Comparison of ENCODE assay signal across 18 cellular contexts in genomic region chr3:39281533-39281932, GRCh38. TPM values are rescaled to one million over a fixed set of nuclear protein-coding genes. Genes with fewer than 3 reads are reported as not detected.
A peak's percentile ranks its signal among the peaks of the same experiment; 100 is the strongest.
DNase-seq lines count a peak whose midpoint lies in the region; ATAC-seq and TF ChIP-seq lines count a peak whose summit lies in the region.
"Had no signal": no experiment of that assay in that cellular context is flagged by ENCODE, and none has a peak within 500 bp of the region (broad histone marks: within the 10 kb centered on the region; RNA-seq: fewer than 3 reads in every experiment).

No MANE protein-coding gene starts in this region.

- H3K9ac ChIP-seq in OCI-LY3 (ENCODE audit: low read length): peak overlapping the region; percentile 44; the same call in 1 of the 2 replicates

- CTCF ChIA-PET in activated CD8-positive, alpha-beta T cell treated with anti-CD3 and anti-CD28 coated beads, Interleukin-2, amount 10 ng/mL, durations not matched to agents 7 days and 5 days (lab: Charles Lee): interaction anchor here (0.9 to 15.4 kb wide), 3 partner anchors 8 to 74 kb away, joined by 3 to 242 read pairs (median 17); no protein-coding TSS in a partner anchor
- CTCF ChIA-PET in activated CD8-positive, alpha-beta T cell treated with anti-CD3 and anti-CD28 coated beads for 36 hours (lab: Charles Lee): interaction anchor here (2.1 to 17.3 kb wide), 3 partner anchors 8 to 89 kb away, joined by 12 to 754 read pairs (median 275); partner anchors contain the start of gene XIRP1

- H3K9me3 ChIP-seq in OCI-LY3 (ENCODE audit: insufficient read depth, low read length): no peaks in the 10 kb centered on the region
- H3K9me3 ChIP-seq: Caco-2 had no signal

- H3K79me2 ChIP-seq in OCI-LY3 (ENCODE audit: low read length): no peaks in the 10 kb centered on the region

- no peak for ATAC-seq in activated CD8-positive, alpha-beta T cell treated with anti-CD3 and anti-CD28 coated beads, Interleukin-2, amount 10 ng/mL, durations not matched to agents 7 days and 5 days
- ATAC-seq in activated CD8-positive, alpha-beta T cell treated with anti-CD3 and anti-CD28 coated beads for 36 hours: no peak
- ATAC-seq in effector memory CD8-positive, alpha-beta T cell (replicated peaks): peak; percentile 31
- ATAC-seq in stimulated activated effector memory CD8-positive, alpha-beta T cell treated with anti-CD3 and anti-CD28 coated beads, Interleukin-12 subunit alpha, Interleukin-12 subunit beta, amount 100 ng/mL, for 72 hours: no peak
- ATAC-seq in HG03439 (IDR thresholded peaks at IDR 0.05; ENCODE audit: unreplicated experiment): no peak

- peak overlapping the region; percentile 84 for H3K4me2 ChIP-seq in OCI-LY3 (ENCODE audit: low read length)

- no peaks in the 10 kb centered on the region for H3K36me3 ChIP-seq in OCI-LY3 (replicated peaks; ENCODE audit: low read depth, low read length)

- peak; percentile 19 for DNase-seq in activated CD8-positive, alpha-beta T cell treated with anti-CD3 and anti-CD28 coated beads, Interleukin-2, amount 10 ng/mL, durations not matched to agents 7 days and 5 days
- DNase-seq in activated CD8-positive, alpha-beta T cell treated with anti-CD3 and anti-CD28 coated beads for 36 hours: no peak
- no peak for DNase-seq in effector memory CD8-positive, alpha-beta T cell
- peak in 1 of 2 donors; percentile 47 for DNase-seq in stimulated activated effector memory CD8-positive, alpha-beta T cell treated with anti-CD3 and anti-CD28 coated beads, Interleukin-12 subunit alpha, Interleukin-12 subunit beta, amount 100 ng/mL, for 72 hours (ENCODE audit: low spot score in 2 of 2)
- DNase-seq in SK-N-DZ (ENCODE audit: low spot score): no peak
- DNase-seq in activated gamma-delta T cell (lab: John Stamatoyannopoulos, UW): no peak
- DNase-seq: activated CD4-positive, alpha-beta T cell treated with anti-CD3 and anti-CD28 coated beads, Interleukin-2, amount 10 ng/mL, durations not matched to agents 24 days and 14 days; Caco-2; Kasumi-1; NCI-H1436; T1000 had no signal

- H3K4me1 Mint-ChIP-seq in activated CD8-positive, alpha-beta T cell treated with anti-CD3 and anti-CD28 coated beads, Interleukin-2, amount 10 ng/mL, durations not matched to agents 7 days and 5 days (ENCODE audit: low read depth): peaks cover 42% of the 10 kb centered on the region
- H3K4me1 Mint-ChIP-seq in activated CD8-positive, alpha-beta T cell treated with anti-CD3 and anti-CD28 coated beads for 36 hours (ENCODE audit: low read depth): peaks cover 11% of the 10 kb centered on the region
- H3K4me1 Mint-ChIP-seq in effector memory CD8-positive, alpha-beta T cell (ENCODE audit: low read depth in 2 of 2): peaks cover 36 to 58% of the 10 kb centered on the region in 2 donors
- H3K4me1 Mint-ChIP-seq in stimulated activated effector memory CD8-positive, alpha-beta T cell treated with anti-CD3 and anti-CD28 coated beads, Interleukin-12 subunit alpha, Interleukin-12 subunit beta, amount 100 ng/mL, for 72 hours: peaks cover 59% of the 10 kb centered on the region

- H3K27me3 Mint-ChIP-seq in activated CD8-positive, alpha-beta T cell treated with anti-CD3 and anti-CD28 coated beads, Interleukin-2, amount 10 ng/mL, durations not matched to agents 7 days and 5 days (ENCODE audit: low read depth): peaks cover 7% of the 10 kb centered on the region
- peaks cover 2% of the 10 kb centered on the region for H3K27me3 Mint-ChIP-seq in activated CD8-positive, alpha-beta T cell treated with anti-CD3 and anti-CD28 coated beads for 36 hours
- no peaks in the 10 kb centered on the region for H3K27me3 Mint-ChIP-seq in effector memory CD8-positive, alpha-beta T cell
- H3K27me3 Mint-ChIP-seq: activated CD4-positive, alpha-beta T cell treated with anti-CD3 and anti-CD28 coated beads, Interleukin-2, amount 10 ng/mL, durations not matched to agents 24 days and 14 days had no signal

- no peak overlapping the region for H3K4me3 Mint-ChIP-seq in activated CD8-positive, alpha-beta T cell treated with anti-CD3 and anti-CD28 coated beads, Interleukin-2, amount 10 ng/mL, durations not matched to agents 7 days and 5 days
- H3K4me3 Mint-ChIP-seq in activated CD8-positive, alpha-beta T cell treated with anti-CD3 and anti-CD28 coated beads for 36 hours: no peak overlapping the region
- peak overlapping the region; percentile 92 to 99 for H3K4me3 Mint-ChIP-seq in effector memory CD8-positive, alpha-beta T cell
- H3K4me3 Mint-ChIP-seq in stimulated activated effector memory CD8-positive, alpha-beta T cell treated with anti-CD3 and anti-CD28 coated beads, Interleukin-12 subunit alpha, Interleukin-12 subunit beta, amount 100 ng/mL, for 72 hours: peak overlapping the region; percentile 77
- H3K4me3 Mint-ChIP-seq: activated CD4-positive, alpha-beta T cell treated with anti-CD3 and anti-CD28 coated beads, Interleukin-2, amount 10 ng/mL, durations not matched to agents 24 days and 14 days; activated T-helper 1 cell treated with anti-CD3 and anti-CD28 coated beads, Interleukin-12 subunit alpha, Interleukin-12 subunit beta, Interleukin-2, Interleukin-4 antibody, amounts not matched to agents 30 ng/mL and 10 ng/mL and 1 ng/mL, durations not matched to agents 14 hours and 24 hours and 36 hours had no signal

- H4K20me1 ChIP-seq in OCI-LY3 (ENCODE audit: insufficient read depth, low read length): no peaks in the 10 kb centered on the region

- H3K27ac Mint-ChIP-seq in activated CD8-positive, alpha-beta T cell treated with anti-CD3 and anti-CD28 coated beads, Interleukin-2, amount 10 ng/mL, durations not matched to agents 7 days and 5 days: peak overlapping the region; percentile 4
- H3K27ac Mint-ChIP-seq in activated CD8-positive, alpha-beta T cell treated with anti-CD3 and anti-CD28 coated beads for 36 hours: no peak overlapping the region
- peak overlapping the region; percentile 94 to 95 for H3K27ac Mint-ChIP-seq in effector memory CD8-positive, alpha-beta T cell
- H3K27ac Mint-ChIP-seq in stimulated activated effector memory CD8-positive, alpha-beta T cell treated with anti-CD3 and anti-CD28 coated beads, Interleukin-12 subunit alpha, Interleukin-12 subunit beta, amount 100 ng/mL, for 72 hours: peak overlapping the region; percentile 94
- H3K27ac Mint-ChIP-seq: activated CD4-positive, alpha-beta T cell treated with anti-CD3 and anti-CD28 coated beads, Interleukin-2, amount 10 ng/mL, durations not matched to agents 24 days and 14 days; activated T-helper 1 cell treated with anti-CD3 and anti-CD28 coated beads, Interleukin-12 subunit alpha, Interleukin-12 subunit beta, Interleukin-2, Interleukin-4 antibody, amounts not matched to agents 30 ng/mL and 10 ng/mL and 1 ng/mL, durations not matched to agents 14 hours and 24 hours and 36 hours had no signal

- no peak for TF ChIP-seq CTCF in activated CD8-positive, alpha-beta T cell treated with anti-CD3 and anti-CD28 coated beads for 36 hours (IDR thresholded peaks at IDR 0.05)
- no peak for TF ChIP-seq CTCF in OCI-LY3 (IDR thresholded peaks at IDR 0.05; ENCODE audit: low read depth, low read length)

- POLR2A ChIA-PET in activated CD8-positive, alpha-beta T cell treated with anti-CD3 and anti-CD28 coated beads, Interleukin-2, amount 10 ng/mL, durations not matched to agents 7 days and 5 days (lab: Charles Lee): interaction anchor here (0.6 kb wide), 1 partner anchor 438 kb away, joined by 3 read pairs; no protein-coding TSS in a partner anchor
- POLR2A ChIA-PET in activated CD8-positive, alpha-beta T cell treated with anti-CD3 and anti-CD28 coated beads for 36 hours (lab: Charles Lee): interaction anchor here (0.8 to 1.0 kb wide), 2 partner anchors 10 to 20 kb away, joined by 3 read pairs; no protein-coding TSS in a partner anchor

- H3K9me3 Mint-ChIP-seq in activated CD8-positive, alpha-beta T cell treated with anti-CD3 and anti-CD28 coated beads, Interleukin-2, amount 10 ng/mL, durations not matched to agents 7 days and 5 days (ENCODE audit: insufficient read depth): no peaks in the 10 kb centered on the region
- H3K9me3 Mint-ChIP-seq in activated CD8-positive, alpha-beta T cell treated with anti-CD3 and anti-CD28 coated beads for 36 hours: no peaks in the 10 kb centered on the region
- no peaks in the 10 kb centered on the region for H3K9me3 Mint-ChIP-seq in effector memory CD8-positive, alpha-beta T cell
- no peaks in the 10 kb centered on the region for H3K9me3 Mint-ChIP-seq in stimulated activated effector memory CD8-positive, alpha-beta T cell treated with anti-CD3 and anti-CD28 coated beads, Interleukin-12 subunit alpha, Interleukin-12 subunit beta, amount 100 ng/mL, for 72 hours
- H3K9me3 Mint-ChIP-seq: activated CD4-positive, alpha-beta T cell treated with anti-CD3 and anti-CD28 coated beads, Interleukin-2, amount 10 ng/mL, durations not matched to agents 24 days and 14 days; activated T-helper 1 cell treated with anti-CD3 and anti-CD28 coated beads, Interleukin-12 subunit alpha, Interleukin-12 subunit beta, Interleukin-2, Interleukin-4 antibody, amounts not matched to agents 30 ng/mL and 10 ng/mL and 1 ng/mL, durations not matched to agents 14 hours and 24 hours and 36 hours had no signal

- H3K27ac ChIP-seq in OCI-LY3 (ENCODE audit: low read length): no peak overlapping the region

- H3K4me3 ChIP-seq in OCI-LY3 (ENCODE audit: low read length): peak overlapping the region; percentile 59

- intact Hi-C loops in activated CD8-positive, alpha-beta T cell treated with anti-CD3 and anti-CD28 coated beads for 36 hours (cut with micrococcal nuclease): no loop called here

- peak overlapping the region; percentile 3; the same call in 1 of the 2 replicates for H2AFZ ChIP-seq in OCI-LY3 (ENCODE audit: low read depth, low read length)

- H3K36me3 Mint-ChIP-seq in activated CD8-positive, alpha-beta T cell treated with anti-CD3 and anti-CD28 coated beads, Interleukin-2, amount 10 ng/mL, durations not matched to agents 7 days and 5 days (ENCODE audit: low read depth): no peaks in the 10 kb centered on the region
- no peaks in the 10 kb centered on the region for H3K36me3 Mint-ChIP-seq in activated CD8-positive, alpha-beta T cell treated with anti-CD3 and anti-CD28 coated beads for 36 hours (ENCODE audit: low read depth)
- H3K36me3 Mint-ChIP-seq in effector memory CD8-positive, alpha-beta T cell (ENCODE audit: insufficient read depth): peaks cover 15% of the 10 kb centered on the region
- no peaks in the 10 kb centered on the region for H3K36me3 Mint-ChIP-seq in stimulated activated effector memory CD8-positive, alpha-beta T cell treated with anti-CD3 and anti-CD28 coated beads, Interleukin-12 subunit alpha, Interleukin-12 subunit beta, amount 100 ng/mL, for 72 hours

- H3K27me3 ChIP-seq in OCI-LY3 (ENCODE audit: low read depth, low read length): peaks cover 18% of the 10 kb centered on the region

- peaks cover 43% of the 10 kb centered on the region for H3K4me1 ChIP-seq in OCI-LY3 (ENCODE audit: low read length)

RNA-seq across cellular contexts. Expression of gene CX3CR1, which starts 1.7 kb away (rescaled TPM):
- total RNA-seq in activated CD8-positive, alpha-beta T cell treated with anti-CD3 and anti-CD28 coated beads, Interleukin-2, amount 10 ng/mL, durations not matched to agents 7 days and 5 days: under 1 TPM; 0.42 to 0.95 TPM
- total RNA-seq in activated CD8-positive, alpha-beta T cell treated with anti-CD3 and anti-CD28 coated beads for 36 hours: under 1 TPM; 0.34 to 0.88 TPM
- polyA plus RNA-seq in SK-N-DZ (2014; cell fraction: cytosol; rRNA removed): not detected in 2 replicates
- polyA plus RNA-seq in SK-N-DZ (2014; cell fraction: nucleus; rRNA removed): not detected in 2 replicates
- total RNA-seq: H4, HT-29, pulmonary artery endothelial cell had no signal

RNA-seq across cellular contexts. Expression of gene CCR8, which starts 48.0 kb away (rescaled TPM):
- total RNA-seq in activated CD8-positive, alpha-beta T cell treated with anti-CD3 and anti-CD28 coated beads, Interleukin-2, amount 10 ng/mL, durations not matched to agents 7 days and 5 days: under 1 TPM; 0.55 to 0.94 TPM
- under 1 TPM; 0.34 to 0.56 TPM for total RNA-seq in activated CD8-positive, alpha-beta T cell treated with anti-CD3 and anti-CD28 coated beads for 36 hours
- not detected in 2 replicates for polyA plus RNA-seq in SK-N-DZ (2014; cell fraction: cytosol; rRNA removed)
- not detected in 2 replicates for polyA plus RNA-seq in SK-N-DZ (2014; cell fraction: nucleus; rRNA removed)
- total RNA-seq: Caco-2, frontal cortex, H4, HT-29, pulmonary artery endothelial cell had no signal

Comparison
In these comparisons a context has a peak if more than half of its experiments do, and no peak if none do; other contexts are left out.
1. H3K4me3 Mint-ChIP-seq: peak in effector memory CD8-positive, alpha-beta T cell (2 of 2) and stimulated activated effector memory CD8-positive, alpha-beta T cell treated with anti-CD3 and anti-CD28 coated beads, Interleukin-12 subunit alpha, Interleukin-12 subunit beta, amount 100 ng/mL, for 72 hours (single experiment); none in activated CD8-positive, alpha-beta T cell treated with anti-CD3 and anti-CD28 coated beads, Interleukin-2, amount 10 ng/mL, durations not matched to agents 7 days and 5 days (single experiment) and activated CD8-positive, alpha-beta T cell treated with anti-CD3 and anti-CD28 coated beads for 36 hours (single experiment).